ENCODE assay signal across 20 cellular contexts in the genomic region with DNA sequence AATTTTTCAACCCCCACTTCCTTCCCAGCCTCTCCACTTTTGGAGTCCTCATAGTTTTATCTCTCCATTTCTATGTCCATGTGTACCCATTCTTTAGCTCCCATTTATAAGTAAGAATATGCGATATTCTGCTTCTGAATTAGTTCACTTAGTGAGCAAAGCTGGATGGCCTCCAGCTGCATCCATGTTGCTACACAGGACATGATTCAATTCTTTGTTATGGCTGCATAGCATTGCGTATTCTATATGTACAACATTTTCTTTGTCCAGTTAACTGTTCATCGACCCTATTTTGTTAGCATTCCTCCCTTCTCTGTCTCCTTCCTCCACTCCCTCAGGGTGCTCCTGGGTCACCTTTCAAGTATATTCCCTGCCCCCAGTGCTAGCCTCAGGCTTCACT.
DNase-seq lines count a peak whose midpoint lies in the region; ATAC-seq, FAIRE-seq and TF ChIP-seq lines count a peak whose summit lies in the region.
"Had no signal": no experiment of that assay in that cellular context is flagged by ENCODE, and none has a peak within 500 bp of the region (broad histone marks: within the 10 kb centered on the region; RNA-seq: fewer than 3 reads in every experiment).

No MANE protein-coding gene starts in this region.

- no peak overlapping the region for H2BK5ac ChIP-seq in IMR-90 (ENCODE audit: low read depth, low read length, poor library complexity, severe bottlenecking)

- no peak for TF ChIP-seq POLR2A in IMR-90 (IDR thresholded peaks at IDR 0.05; ENCODE audit: low read depth, low read length)
- TF ChIP-seq POLR2A in transverse colon (IDR thresholded peaks at IDR 0.05): no peak

- no peak overlapping the region for H3K4ac ChIP-seq in IMR-90 (ENCODE audit: low read depth, low read length)

- H2BK120ac ChIP-seq in IMR-90 (ENCODE audit: low read depth, low read length): no peak overlapping the region

- H2AK5ac ChIP-seq in IMR-90 (ENCODE audit: low read depth, low read length): no peak overlapping the region

- H3K9me1 ChIP-seq in IMR-90 (ENCODE audit: insufficient read depth, low read length): no peaks in the 10 kb centered on the region

- H2AFZ ChIP-seq in IMR-90 (replicated peaks; ENCODE audit: low read length, poor library complexity): no peak overlapping the region

- CTCF ChIA-PET in IMR-90 (lab: Yijun Ruan, JAX): no interaction called here

- H3K23ac ChIP-seq in IMR-90 (ENCODE audit: low read depth, low read length): no peak overlapping the region

- TF ChIP-seq EP300 in transverse colon (IDR thresholded peaks at IDR 0.05; ENCODE audit: low read depth): no peak

- peak; percentile 41 for DNase-seq in IMR-90
- peak; percentile 83 for DNase-seq in bronchial epithelial cell (ENCODE audit: low read depth)
- peak; percentile 82 for DNase-seq in fibroblast of pulmonary artery (ENCODE audit: low read depth)
- peak; percentile 5 for DNase-seq in pulmonary artery endothelial cell (ENCODE audit: low read depth, low spot score)
- no peak for DNase-seq in transverse colon
- no peak for DNase-seq in NK-92 (lab: John Stamatoyannopoulos, UW; ENCODE audit: unreplicated experiment)
- DNase-seq: Calu3; CD4-positive, alpha-beta T cell; MM.1S; NCI-H1105; NCI-H187 treated with DMSO at 0.1 percent for 48 hours; NCI-H2171 treated with DMSO at 0.1 percent for 48 hours; NCI-H510A treated with DMSO at 0.1 percent for 48 hours had no signal

- H2BK15ac ChIP-seq in IMR-90 (ENCODE audit: low read depth, low read length): no peak overlapping the region

- no peak overlapping the region for H4K5ac ChIP-seq in IMR-90 (ENCODE audit: low read depth, low read length)

- H3K4me2 ChIP-seq in IMR-90 (ENCODE audit: low read depth, low read length): no peak overlapping the region
- H3K4me2 ChIP-seq: KMS-11 had no signal

- no peak overlapping the region for H3K9ac ChIP-seq in IMR-90 (ENCODE audit: low read depth, low read length)
- H3K9ac ChIP-seq: KMS-11 had no signal

- no peaks in the 10 kb centered on the region for H3K79me1 ChIP-seq in IMR-90 (ENCODE audit: low read depth in 1 of 2, low read length in 2 of 2)

- FAIRE-seq in bronchial epithelial cell (lab: Jason Lieb, UNC): peak; percentile 32
- FAIRE-seq: G401.6, GM12892, GM19239 had no signal

- no peak overlapping the region for H2AK9ac ChIP-seq in IMR-90 (replicated peaks; ENCODE audit: low read depth, low read length, poor library complexity)

- no peaks in the 10 kb centered on the region for H4K20me1 ChIP-seq in IMR-90 (ENCODE audit: insufficient read depth, low read length)

- TF ChIP-seq CTCF in IMR-90 (conservative IDR thresholded peaks at IDR 0.05; ENCODE audit: low read depth, low read length) (no peak), bronchial epithelial cell (IDR thresholded peaks at IDR 0.05; ENCODE audit: insufficient read depth, low read length, severe bottlenecking) (no peak), fibroblast of pulmonary artery (IDR thresholded peaks at IDR 0.05; ENCODE audit: low read length, missing control alignments) (no peak), transverse colon (IDR thresholded peaks at IDR 0.05) (no peak)

- no peak overlapping the region for H2BK20ac ChIP-seq in IMR-90 (ENCODE audit: low read depth, low read length)

- POLR2A ChIA-PET in IMR-90 (lab: Charles Lee; ENCODE audit: unreplicated experiment): no interaction called here

- H3K14ac ChIP-seq in IMR-90 (replicated peaks; ENCODE audit: low read depth, low read length): no peak overlapping the region

- BruUV-seq in IMR-90 (replicated peaks; lab: Mats Ljungman, UMichigan): no TSS peak

- H4K91ac ChIP-seq in IMR-90 (ENCODE audit: insufficient read depth, low read depth, low read length): no peak overlapping the region

- H3K36me3 ChIP-seq in IMR-90 (ENCODE audit: control insufficient read depth, insufficient read depth, low read length): no peaks in the 10 kb centered on the region
- H3K36me3 ChIP-seq in bronchial epithelial cell (ENCODE audit: control insufficient read depth, insufficient read depth, low read length): no peaks in the 10 kb centered on the region
- H3K36me3 ChIP-seq in transverse colon: no peaks in the 10 kb centered on the region
- H3K36me3 ChIP-seq: SJSA1 had no signal

- H3K9me3 ChIP-seq in IMR-90 (ENCODE audit: control insufficient read depth, insufficient read depth, low read length): no peaks in the 10 kb centered on the region
- no peaks in the 10 kb centered on the region for H3K9me3 ChIP-seq in transverse colon
- H3K9me3 ChIP-seq: SJSA1 had no signal

- no peaks in the 10 kb centered on the region; the same call in 1 of the 2 replicates for H3K4me1 ChIP-seq in IMR-90 (ENCODE audit: control insufficient read depth, insufficient read depth, low read length)
- H3K4me1 ChIP-seq in transverse colon: no peaks in the 10 kb centered on the region

- peaks cover 4% of the 10 kb centered on the region for H3K27me3 ChIP-seq in IMR-90 (ENCODE audit: control insufficient read depth, insufficient read depth, low read length)
- no peaks in the 10 kb centered on the region for H3K27me3 ChIP-seq in bronchial epithelial cell (ENCODE audit: control insufficient read depth, insufficient read depth, low read length)
- H3K27me3 ChIP-seq in transverse colon: no peaks in the 10 kb centered on the region
- H3K27me3 ChIP-seq: SJSA1 had no signal

- intact Hi-C loops in IMR-90 (cut with micrococcal nuclease): no loop called here
- intact Hi-C loops in transverse colon (cut with DNase I; ENCODE audit: low total_unique reads): no loop called here

- in situ Hi-C loops in IMR-90 (cut with MboI; ENCODE audit: low sequenced_read_pairs) (no loop called here), transverse colon (cut with MboI; ENCODE audit: low pct_ligation_motif_present in 1 of 4, low pct_unique_long_range_greater_than_20kb in 1 of 4, low sequenced_read_pairs in 3 of 4) (no loop called here)

- ATAC-seq in IMR-90 (ENCODE audit: low read depth): no peak
- no peak for ATAC-seq in HG03159 (IDR thresholded peaks at IDR 0.05; ENCODE audit: unreplicated experiment)
- ATAC-seq: HCT116 had no signal

- dilution Hi-C loops in IMR-90 (cut with HindIII; ENCODE audit: low sequenced_read_pairs, unreplicated experiment): no loop called here

- WGBS in IMR-90 (ENCODE audit: extremely low coverage in 2 of 2, insufficient read length in 1 of 2), 2 experiments: 29% methylated on average over 1 of the region's 3 CpGs; no CpG with 5 or more reads in 1 of the 2 experiments
- WGBS in transverse colon (ENCODE audit: low coverage in 1 of 2), 2 donors: 79 to 96% methylated on average over 3 of the region's 3 CpGs

- H3K18ac ChIP-seq in IMR-90 (ENCODE audit: low read depth, low read length): no peak overlapping the region

- no peak overlapping the region for H4K8ac ChIP-seq in IMR-90 (ENCODE audit: low read depth in 2 of 2, low read length in 2 of 2)

- no peak overlapping the region for H3K56ac ChIP-seq in IMR-90 (ENCODE audit: extremely low read depth, insufficient read depth, low read length)

- no peak overlapping the region for H3K4me3 ChIP-seq in IMR-90 (ENCODE audit: insufficient read depth, low read depth, low read length)
- H3K4me3 ChIP-seq in bronchial epithelial cell (ENCODE audit: low read depth, low read length): no peak overlapping the region
- no peak overlapping the region for H3K4me3 ChIP-seq in fibroblast of pulmonary artery (replicated peaks; ENCODE audit: low read depth, low read length)
- H3K4me3 ChIP-seq in transverse colon: no peak overlapping the region
- H3K4me3 ChIP-seq: SJSA1 had no signal

- no peak overlapping the region for H3K27ac ChIP-seq in IMR-90 (ENCODE audit: insufficient read depth, low read length)
- H3K27ac ChIP-seq in transverse colon: no peak overlapping the region
- H3K27ac ChIP-seq: KMS-11, SJSA1 had no signal

- no peak for TF ChIP-seq RAD21 in IMR-90 (IDR thresholded peaks at IDR 0.05; ENCODE audit: low read length)

TF ChIP-seq in IMR-90, 13 proteins besides CTCF, POLR2A, EP300 and RAD21:
- no peak for TF ChIP-seq RFX5 (IDR thresholded peaks at IDR 0.05; ENCODE audit: low read depth, low read length)
- TF ChIP-seq CEBPB (IDR thresholded peaks at IDR 0.05; ENCODE audit: low read depth, low read length): no peak
- no peak for TF ChIP-seq MXI1 (IDR thresholded peaks at IDR 0.05; ENCODE audit: borderline replicate concordance, low read depth, low read length)
- no peak for TF ChIP-seq NFE2L2 (IDR thresholded peaks at IDR 0.05; ENCODE audit: low read depth, low read length)

Comparison
In these comparisons a context has a peak if more than half of its experiments do, and no peak if none do; other contexts are left out.
1. DNase-seq: peak in IMR-90 (single experiment), bronchial epithelial cell (single experiment), fibroblast of pulmonary artery (single experiment) and pulmonary artery endothelial cell (single experiment); none in transverse colon (single experiment) and NK-92 (single experiment).